ENCODE assay signal across 24 cellular contexts in the genomic region with DNA sequence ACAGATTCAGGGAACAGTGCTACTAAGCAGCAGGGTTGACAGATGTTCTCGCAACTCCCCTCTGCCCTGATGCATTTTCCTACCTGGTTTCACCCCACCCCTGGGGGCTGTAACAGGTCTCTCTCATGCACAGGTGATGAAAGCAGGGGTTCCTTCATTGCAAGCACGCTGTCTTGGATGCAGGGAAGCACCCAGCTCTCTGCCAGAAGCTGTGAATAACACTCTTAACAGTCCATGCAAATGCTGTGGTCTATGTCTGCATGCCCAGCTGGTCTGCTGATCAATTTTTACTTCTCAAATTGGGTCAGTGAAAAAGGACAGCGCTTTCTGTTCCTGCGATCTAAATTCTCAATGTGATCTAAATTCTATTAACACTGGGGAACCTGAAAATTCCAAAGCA.
"Had no signal": no experiment of that assay in that cellular context is flagged by ENCODE, and none has a peak within 500 bp of the region (broad histone marks: within the 10 kb centered on the region; RNA-seq: fewer than 3 reads in every experiment).

No MANE protein-coding gene starts in this region.

- H3K9me3 Mint-ChIP-seq: nephron had no signal

- ATAC-seq: esophagus mucosa; heart left ventricle; left cardiac atrium; left ventricle myocardium superior; psoas muscle; right lobe of liver; stimulated activated memory B cell treated with anti-CD40 and anti-IgM and Interleukin-4, amounts not matched to agents 10 μg/mL and 1 μg/mL and 100 μg/mL, for 72 hours had no signal

- H3K4me1 ChIP-seq: heart left ventricle, psoas muscle, right lobe of liver, spleen, testis, tibial nerve had no signal

- H3K27ac ChIP-seq: heart left ventricle, psoas muscle, right lobe of liver, spleen, testis, tibial nerve had no signal

- H3K27me3 Mint-ChIP-seq: stimulated activated memory B cell treated with anti-CD40 and anti-IgM and Interleukin-4, amounts not matched to agents 10 μg/mL and 1 μg/mL and 100 μg/mL, for 72 hours had no signal

- H3K27ac Mint-ChIP-seq: naive B cell; nephron; stimulated activated memory B cell treated with anti-CD40 and anti-IgM and Interleukin-4, amounts not matched to agents 10 μg/mL and 1 μg/mL and 100 μg/mL, for 72 hours; stimulated activated naive CD8-positive, alpha-beta T cell treated with anti-CD3 and anti-CD28 coated beads, Interleukin-15, Interleukin-2, amounts not matched to agents 100 ng/mL and 50 ng/mL, for 24 hours had no signal

- H3K9me3 ChIP-seq: heart left ventricle, psoas muscle, right lobe of liver, testis, tibial nerve had no signal

- H3K4me3 ChIP-seq: dorsolateral prefrontal cortex, heart left ventricle, lung, psoas muscle, right lobe of liver, spleen, testis, tibial nerve had no signal

- H3K36me3 ChIP-seq: heart left ventricle, right lobe of liver, spleen, tibial nerve had no signal

- H3K4me1 Mint-ChIP-seq: naive B cell; stimulated activated memory B cell treated with anti-CD40 and anti-IgM and Interleukin-4, amounts not matched to agents 10 μg/mL and 1 μg/mL and 100 μg/mL, for 72 hours had no signal

- H3K36me3 Mint-ChIP-seq: naive B cell; stimulated activated memory B cell treated with anti-CD40 and anti-IgM and Interleukin-4, amounts not matched to agents 10 μg/mL and 1 μg/mL and 100 μg/mL, for 72 hours had no signal

- H3K27me3 ChIP-seq: spleen, testis, tibial nerve had no signal

- DNase-seq: cortex of kidney; effector CD8-positive, alpha-beta T cell; heart left ventricle; hippocampal formation; kidney; left cardiac atrium; left ventricle myocardium superior; mesenchymal stem cell; naive B cell; psoas muscle; retina; right lobe of liver; spleen; stimulated activated CD4-positive, alpha-beta T cell treated with anti-CD3 and anti-CD28 coated beads, Interleukin-15, amount 100 ng/mL, for 24 hours; stimulated activated CD4-positive, alpha-beta T cell treated with anti-CD3 and anti-CD28 coated beads, Interleukin-1b, Interleukin-23, amount 100 ng/mL, for 48 hours; stimulated activated CD4-positive, alpha-beta T cell treated with anti-CD3 and anti-CD28 coated beads, Interleukin-4, amount 100 ng/mL, for 24 hours; testis had no signal

- H3K4me3 Mint-ChIP-seq: nephron; stimulated activated memory B cell treated with anti-CD40 and anti-IgM and Interleukin-4, amounts not matched to agents 10 μg/mL and 1 μg/mL and 100 μg/mL, for 72 hours; stimulated activated naive CD8-positive, alpha-beta T cell treated with anti-CD3 and anti-CD28 coated beads, Interleukin-15, Interleukin-2, amounts not matched to agents 100 ng/mL and 50 ng/mL, for 24 hours had no signal
